7 cellular contexts compared by ENCODE assay signal in the genomic region with DNA sequence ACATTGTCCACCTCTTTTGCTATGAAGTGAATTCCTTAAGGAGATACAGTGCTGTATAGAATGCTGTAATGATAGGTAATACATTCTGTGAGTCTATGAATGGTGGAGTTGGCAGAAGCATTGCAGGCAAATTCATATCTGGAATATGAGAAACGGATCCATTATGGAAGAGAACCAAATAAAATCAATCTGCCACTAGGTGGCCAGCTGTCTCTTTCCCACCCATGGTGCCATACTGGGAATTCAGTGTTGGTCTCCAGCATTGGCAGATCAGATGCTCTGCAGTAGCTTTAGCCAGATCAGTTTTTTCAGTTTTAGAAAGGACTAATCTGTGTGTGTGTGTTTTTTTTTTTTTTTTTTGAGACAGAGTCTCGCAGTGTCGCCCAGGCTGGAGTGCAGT. TPM values are rescaled to one million over a fixed set of nuclear protein-coding genes. Genes with fewer than 3 reads are reported as not detected.
A peak's percentile ranks its signal among the peaks of the same experiment; 100 is the strongest.
DNase-seq lines count a peak whose midpoint lies in the region; FAIRE-seq and TF ChIP-seq lines count a peak whose summit lies in the region.

No MANE protein-coding gene starts in this region.

- H3K4me3 Mint-ChIP-seq in astrocyte (ENCODE audit: unreplicated experiment), result no peak overlapping the region
- no peak overlapping the region for H3K4me3 Mint-ChIP-seq in nephron progenitor cell

- FAIRE-seq in astrocyte (lab: Jason Lieb, UNC), result no peak

- DNase-seq in ELR (ENCODE audit: low read depth) (peak; percentile 31), HuH-7.5 (ENCODE audit: low spot score) (peak; percentile 9), astrocyte (ENCODE audit: low read depth) (no peak), nephron progenitor cell (no peak), vagina (ENCODE audit: extremely low spot score in 2 of 2) (no peak), amygdala (lab: John Stamatoyannopoulos, UW) (no peak)
- DNase-seq in activated CD4-positive, alpha-beta T cell treated with anti-CD3 and anti-CD28 coated beads, Interleukin-2, amount 50 U/mL, for 48 hours, result no peak

- H3K27me3 Mint-ChIP-seq in astrocyte (ENCODE audit: low read depth, unreplicated experiment), result no peaks in the 10 kb centered on the region
- H3K27me3 Mint-ChIP-seq in nephron progenitor cell (ENCODE audit: low read depth, poor library complexity), result no peaks in the 10 kb centered on the region

- H3K4me1 Mint-ChIP-seq in astrocyte (ENCODE audit: low read depth, unreplicated experiment), result peaks cover 14% of the 10 kb centered on the region
- no peaks in the 10 kb centered on the region for H3K4me1 Mint-ChIP-seq in nephron progenitor cell

- TF ChIP-seq CTCF in astrocyte (IDR thresholded peaks at IDR 0.05; ENCODE audit: insufficient read depth, low read depth, low read length) (peak; percentile 18), nephron progenitor cell (IDR thresholded peaks at IDR 0.05) (peak; percentile 17), vagina (IDR thresholded peaks at IDR 0.05) (no peak)

- H3K4me2 ChIP-seq in astrocyte (ENCODE audit: low read length), result no peak overlapping the region

- H3K36me3 ChIP-seq in astrocyte (ENCODE audit: insufficient read depth, low read length) (no peaks in the 10 kb centered on the region), vagina (no peaks in the 10 kb centered on the region)

- no peaks in the 10 kb centered on the region for H3K9me3 ChIP-seq in astrocyte (ENCODE audit: insufficient read depth, low read depth, low read length)
- H3K9me3 ChIP-seq in vagina, result no peaks in the 10 kb centered on the region

- H3K27ac ChIP-seq in astrocyte (ENCODE audit: low read depth, low read length), result no peak overlapping the region
- no peak overlapping the region for H3K27ac ChIP-seq in vagina

- H3K9me3 Mint-ChIP-seq in astrocyte (ENCODE audit: unreplicated experiment), result peaks cover 2% of the 10 kb centered on the region
- H3K9me3 Mint-ChIP-seq in nephron progenitor cell, result no peaks in the 10 kb centered on the region

- H3K4me3 ChIP-seq in astrocyte (ENCODE audit: insufficient read depth, low read depth, low read length) (no peak overlapping the region), vagina (no peak overlapping the region)

- H3K36me3 Mint-ChIP-seq in astrocyte (ENCODE audit: low read depth, unreplicated experiment) (no peaks in the 10 kb centered on the region), nephron progenitor cell (ENCODE audit: low read depth) (no peaks in the 10 kb centered on the region)

- no peak overlapping the region for H3K27ac Mint-ChIP-seq in astrocyte (ENCODE audit: unreplicated experiment)
- no peak overlapping the region for H3K27ac Mint-ChIP-seq in nephron progenitor cell

- no peak for TF ChIP-seq POLR2A in vagina (IDR thresholded peaks at IDR 0.05)

- H4K20me1 ChIP-seq in astrocyte (ENCODE audit: insufficient read depth, low read length), result peaks cover 91% of the 10 kb centered on the region

- intact Hi-C loops in vagina (cut with DNase I), result no loop called here

- no peak overlapping the region for H2AFZ ChIP-seq in astrocyte (ENCODE audit: low read depth, low read length)

- H3K9ac ChIP-seq in astrocyte (ENCODE audit: low read length), result no peak overlapping the region

- H3K79me2 ChIP-seq in astrocyte (ENCODE audit: insufficient read depth, low read length), result peaks cover 96% of the 10 kb centered on the region

- H3K4me1 ChIP-seq in astrocyte (ENCODE audit: insufficient read depth, low read length) (no peaks in the 10 kb centered on the region), vagina (no peaks in the 10 kb centered on the region)

- no peaks in the 10 kb centered on the region for H3K27me3 ChIP-seq in astrocyte (ENCODE audit: insufficient read depth, low read length)
- H3K27me3 ChIP-seq in vagina, result no peaks in the 10 kb centered on the region

RNA-seq across cellular contexts. Expression of a gene that starts 27.6 kb away (rescaled TPM):
- total RNA-seq in astrocyte (51.7 and 55.7 TPM in 2 replicates), vagina (33.1 TPM)

Comparison
In these comparisons a context has a peak if more than half of its experiments do, and no peak if none do; other contexts are left out.
1. DNase-seq: peak in ELR (single experiment) and HuH-7.5 (single experiment); none in astrocyte (single experiment), nephron progenitor cell (single experiment), activated CD4-positive, alpha-beta T cell treated with anti-CD3 and anti-CD28 coated beads, Interleukin-2, amount 50 U/mL, for 48 hours (0 of 2), vagina (0 of 2) and amygdala (0 of 56).
2. CTCF ChIP-seq: peak in astrocyte (single experiment) and nephron progenitor cell (single experiment); none in vagina (0 of 3).